In genomic region chr9:98577446-98577845, GRCh38 we compare ENCODE assay signal across 14 cellular contexts.
DNase-seq lines count a peak whose midpoint lies in the region; ATAC-seq, FAIRE-seq and TF ChIP-seq lines count a peak whose summit lies in the region.
"Had no signal": no experiment of that assay in that cellular context is flagged by ENCODE, and none has a peak within 500 bp of the region (broad histone marks: within the 10 kb centered on the region; RNA-seq: fewer than 3 reads in every experiment).

No MANE protein-coding gene starts in this region.

- H3K4me1 ChIP-seq in IMR-90 (ENCODE audit: control insufficient read depth, insufficient read depth, low read length): peaks cover 11% of the 10 kb centered on the region
- H3K4me1 ChIP-seq in small intestine (ENCODE audit: control insufficient read depth in 2 of 2, insufficient read depth in 1 of 2, low read depth in 1 of 2, low read length in 1 of 2): no peaks in the 10 kb centered on the region
- peaks cover 10% of the 10 kb centered on the region for H3K4me1 ChIP-seq in Karpas-422 (ENCODE audit: low read length)
- H3K4me1 ChIP-seq: HAP-1 had no signal

- H3K56ac ChIP-seq in IMR-90 (ENCODE audit: extremely low read depth, insufficient read depth, low read length): no peak overlapping the region

- H3K27ac ChIP-seq in IMR-90 (ENCODE audit: insufficient read depth, low read length) (no peak overlapping the region), small intestine (ENCODE audit: low read depth in 1 of 2, low read length in 1 of 2) (no peak overlapping the region), Karpas-422 (ENCODE audit: low read length) (no peak overlapping the region)
- H3K27ac ChIP-seq: BLaER1 treated with 17β-estradiol and CSF1 and Interleukin-3, amounts not matched to agents 10 nM and 100 nM; GM23248 had no signal

- TF ChIP-seq CTCF in IMR-90 (conservative IDR thresholded peaks at IDR 0.05; ENCODE audit: low read depth, low read length): no peak

- H4K5ac ChIP-seq in IMR-90 (ENCODE audit: low read depth, low read length): no peak overlapping the region

- H3K18ac ChIP-seq in IMR-90 (ENCODE audit: low read depth, low read length): no peak overlapping the region

- H2AFZ ChIP-seq in IMR-90 (replicated peaks; ENCODE audit: low read length, poor library complexity) (no peak overlapping the region), Karpas-422 (ENCODE audit: low read length) (no peak overlapping the region)
- H2AFZ ChIP-seq: GM23248 had no signal

- no peaks in the 10 kb centered on the region; the same call in 1 of the 2 replicates for H3K27me3 ChIP-seq in IMR-90 (ENCODE audit: control insufficient read depth, insufficient read depth, low read length)
- H3K27me3 ChIP-seq in small intestine (ENCODE audit: control insufficient read depth in 2 of 2, insufficient read depth in 2 of 2, low read length in 2 of 2): peaks cover 0 to 1% of the 10 kb centered on the region in 2 donors
- no peaks in the 10 kb centered on the region for H3K27me3 ChIP-seq in Karpas-422 (ENCODE audit: low read length)

- H3K4me3 ChIP-seq in IMR-90 (ENCODE audit: insufficient read depth, low read depth, low read length): no peak overlapping the region
- H3K4me3 ChIP-seq in small intestine (ENCODE audit: low read depth in 1 of 2, low read length in 2 of 2): no peak overlapping the region
- no peak overlapping the region for H3K4me3 ChIP-seq in Karpas-422 (ENCODE audit: low read length)
- H3K4me3 ChIP-seq: BLaER1 treated with 17β-estradiol and CSF1 and Interleukin-3, amounts not matched to agents 10 nM and 100 nM; GM23248; HAP-1 had no signal

- H3K9me1 ChIP-seq in IMR-90 (ENCODE audit: insufficient read depth, low read length): peaks cover 10% of the 10 kb centered on the region

- in situ Hi-C loops in IMR-90 (cut with MboI; ENCODE audit: low sequenced_read_pairs): no loop called here

- H3K36me3 ChIP-seq in IMR-90 (ENCODE audit: control insufficient read depth, insufficient read depth, low read length) (peaks cover 3% of the 10 kb centered on the region; the same call in 1 of the 2 replicates), small intestine (ENCODE audit: control insufficient read depth in 2 of 2, insufficient read depth in 2 of 2, low read length in 2 of 2) (no peaks in the 10 kb centered on the region), Karpas-422 (ENCODE audit: insufficient read depth, low read length) (no peaks in the 10 kb centered on the region)
- H3K36me3 ChIP-seq: BLaER1 treated with 17β-estradiol and CSF1 and Interleukin-3, amounts not matched to agents 10 nM and 100 nM; HAP-1 had no signal

- dilution Hi-C loops in IMR-90 (cut with HindIII; ENCODE audit: low sequenced_read_pairs, unreplicated experiment): no loop called here

- no peak for ATAC-seq in IMR-90 (ENCODE audit: low read depth)
- ATAC-seq in esophagus mucosa: no peak
- ATAC-seq: CD8-positive, alpha-beta T cell had no signal

- H4K8ac ChIP-seq in IMR-90 (ENCODE audit: low read depth in 2 of 2, low read length in 2 of 2): no peak overlapping the region

- H2BK20ac ChIP-seq in IMR-90 (ENCODE audit: low read depth, low read length): no peak overlapping the region

- H3K9me3 ChIP-seq in IMR-90 (ENCODE audit: control insufficient read depth, insufficient read depth, low read length) (no peaks in the 10 kb centered on the region), small intestine (ENCODE audit: control insufficient read depth, low read depth) (no peaks in the 10 kb centered on the region), Karpas-422 (ENCODE audit: low read length) (no peaks in the 10 kb centered on the region)
- H3K9me3 ChIP-seq: HAP-1 had no signal

- no peaks in the 10 kb centered on the region for H3K9me2 ChIP-seq in Karpas-422 (replicated peaks; ENCODE audit: insufficient read depth, low read length)

- H4K91ac ChIP-seq in IMR-90 (ENCODE audit: insufficient read depth, low read depth, low read length): no peak overlapping the region

- FAIRE-seq in small intestine (lab: Jason Lieb, UNC): no peak
- FAIRE-seq: GM12892, GM18507 had no signal

- CTCF ChIA-PET in IMR-90 (lab: Yijun Ruan, JAX): no interaction called here

- no TSS peak for BruUV-seq in IMR-90 (replicated peaks; lab: Mats Ljungman, UMichigan)

- no peak overlapping the region for H2BK5ac ChIP-seq in IMR-90 (ENCODE audit: low read depth, low read length, poor library complexity, severe bottlenecking)

- H2BK120ac ChIP-seq in IMR-90 (ENCODE audit: low read depth, low read length): no peak overlapping the region

- H3K4ac ChIP-seq in IMR-90 (ENCODE audit: low read depth, low read length): peak overlapping the region; percentile 20; the same call in 1 of the 2 replicates

- intact Hi-C loops in IMR-90 (cut with micrococcal nuclease): loop anchor here (10.0 kb wide), 1 partner anchor 127 kb away; the partner anchor contains the start of gene GABBR2

- H4K20me1 ChIP-seq in IMR-90 (ENCODE audit: insufficient read depth, low read length) (no peaks in the 10 kb centered on the region), Karpas-422 (ENCODE audit: insufficient read depth, low read depth, low read length) (no peaks in the 10 kb centered on the region)

- H3K79me2 ChIP-seq in Karpas-422 (ENCODE audit: low read length): no peaks in the 10 kb centered on the region

- no peak overlapping the region for H2AK9ac ChIP-seq in IMR-90 (replicated peaks; ENCODE audit: low read depth, low read length, poor library complexity)

- TF ChIP-seq RAD21 in IMR-90 (IDR thresholded peaks at IDR 0.05; ENCODE audit: low read length): no peak

- H3K14ac ChIP-seq in IMR-90 (replicated peaks; ENCODE audit: low read depth, low read length): no peak overlapping the region

- DNase-seq in IMR-90 (no peak), islet precursor cell (peak; percentile 25), small intestine (peak; percentile 80), Karpas-422 (no peak), NCI-H2196 treated with DMSO at 0.1 percent for 48 hours (lab: John Stamatoyannopoulos, UW; ENCODE audit: unreplicated experiment) (no peak)
- DNase-seq: CD8-positive, alpha-beta T cell; DMS 273 treated with DMSO at 0.1 percent for 48 hours; GDM1; GM23248 had no signal

- H3K9ac ChIP-seq in IMR-90 (ENCODE audit: low read depth, low read length) (no peak overlapping the region), Karpas-422 (ENCODE audit: low read length) (no peak overlapping the region)
- H3K9ac ChIP-seq: BLaER1 treated with 17β-estradiol and CSF1 and Interleukin-3, amounts not matched to agents 10 nM and 100 nM; GM23248 had no signal

- peaks cover 0 to 13% of the 10 kb centered on the region in 2 experiments; a peak in 2 of 4 replicates for H3K79me1 ChIP-seq in IMR-90 (ENCODE audit: low read depth in 1 of 2, low read length in 2 of 2)

- no peak overlapping the region for H3K4me2 ChIP-seq in IMR-90 (ENCODE audit: low read depth, low read length)
- H3K4me2 ChIP-seq in Karpas-422 (ENCODE audit: low read depth, low read length, poor library complexity, severe bottlenecking): no peak overlapping the region

- H3K23ac ChIP-seq in IMR-90 (ENCODE audit: low read depth, low read length): no peak overlapping the region

- no peak for TF ChIP-seq POLR2A in IMR-90 (IDR thresholded peaks at IDR 0.05; ENCODE audit: low read depth, low read length)

- POLR2A ChIA-PET in IMR-90 (lab: Charles Lee; ENCODE audit: unreplicated experiment): no interaction called here

- WGBS in IMR-90 (ENCODE audit: extremely low coverage in 2 of 2, insufficient read length in 1 of 2), 2 experiments: 100% methylated on average over 2 of the region's 3 CpGs; no CpG with 5 or more reads in 1 of the 2 experiments
- WGBS in small intestine, 3 donors: 16 to 47% (median 32%) methylated on average over 3 of the region's 3 CpGs

- no peak overlapping the region for H2BK15ac ChIP-seq in IMR-90 (ENCODE audit: low read depth, low read length)

- no peak overlapping the region for H2AK5ac ChIP-seq in IMR-90 (ENCODE audit: low read depth, low read length)

TF ChIP-seq in IMR-90, 13 proteins besides CTCF, POLR2A, EP300 and RAD21:
- TF ChIP-seq NFE2L2 (IDR thresholded peaks at IDR 0.05; ENCODE audit: low read depth, low read length) (no peak), RFX5 (IDR thresholded peaks at IDR 0.05; ENCODE audit: low read depth, low read length) (no peak), BHLHE40 (IDR thresholded peaks at IDR 0.05; ENCODE audit: low read depth, low read length) (no peak), FOS (IDR thresholded peaks at IDR 0.05; ENCODE audit: low read depth, low read length) (no peak), MXI1 (IDR thresholded peaks at IDR 0.05; ENCODE audit: borderline replicate concordance, low read depth, low read length) (no peak), RCOR1 (IDR thresholded peaks at IDR 0.05; ENCODE audit: insufficient replicate concordance, low read length) (no peak), SMC3 (IDR thresholded peaks at IDR 0.05; ENCODE audit: low read depth, low read length) (no peak), CEBPB (IDR thresholded peaks at IDR 0.05; ENCODE audit: low read depth, low read length) (no peak), USF2 (IDR thresholded peaks at IDR 0.05; ENCODE audit: low read depth, low read length) (no peak), MAFK (IDR thresholded peaks at IDR 0.05; ENCODE audit: low read depth, low read length) (no peak), MAZ (IDR thresholded peaks at IDR 0.05; ENCODE audit: borderline replicate concordance, low read depth, low read length) (no peak), ELK1 (IDR thresholded peaks at IDR 0.05; ENCODE audit: borderline replicate concordance, low read depth, low read length) (no peak)

Comparison
In these comparisons a context has a peak if more than half of its experiments do, and no peak if none do; other contexts are left out.
1. DNase-seq: peak in islet precursor cell (single experiment) and small intestine (single experiment); none in IMR-90 (single experiment), Karpas-422 (single experiment) and NCI-H2196 treated with DMSO at 0.1 percent for 48 hours (single experiment).